In genomic region chr5:172162348-172162747, GRCh38 we compare ENCODE assay signal across 10 cellular contexts. TPM values are rescaled to one million over a fixed set of nuclear protein-coding genes. Genes with fewer than 3 reads are reported as not detected.
A peak's percentile ranks its signal among the peaks of the same experiment; 100 is the strongest.
DNase-seq lines count a peak whose midpoint lies in the region; ATAC-seq and TF ChIP-seq lines count a peak whose summit lies in the region.
"Had no signal": no experiment of that assay in that cellular context is flagged by ENCODE, and none has a peak within 500 bp of the region (broad histone marks: within the 10 kb centered on the region; RNA-seq: fewer than 3 reads in every experiment).

No MANE protein-coding gene starts in this region.

- intact Hi-C loops in activated CD4-positive, alpha-beta T cell treated with anti-CD3 and anti-CD28 coated beads, Interleukin-2, amount 10 ng/mL, durations not matched to agents 24 days and 14 days (cut with micrococcal nuclease), result no loop called here
- intact Hi-C loops in posterior vena cava (cut with DNase I), result no loop called here

- no peaks in the 10 kb centered on the region for H3K9me3 Mint-ChIP-seq in activated CD4-positive, alpha-beta T cell treated with anti-CD3 and anti-CD28 coated beads, Interleukin-2, amount 10 ng/mL, durations not matched to agents 24 days and 14 days
- H3K9me3 Mint-ChIP-seq in chondrocyte (ENCODE audit: low read depth), result no peaks in the 10 kb centered on the region
- no peaks in the 10 kb centered on the region for H3K9me3 Mint-ChIP-seq in nephron
- H3K9me3 Mint-ChIP-seq: T-helper 1 cell treated with Interleukin-12 subunit alpha and Interleukin-12 subunit beta and Interleukin-4 antibody, amounts not matched to agents 30 μg/mL and 1 μg/mL, for 36 hours had no signal

- in situ Hi-C loops in KBM-7 (cut with MboI; ENCODE audit: low pct_unique_long_range_greater_than_20kb, low sequenced_read_pairs), result no loop called here

- H3K27ac ChIP-seq in substantia nigra (ENCODE audit: low read depth, low read length, poor library complexity, severe bottlenecking), result no peak overlapping the region

- peaks cover 27% of the 10 kb centered on the region for H3K4me1 Mint-ChIP-seq in activated CD4-positive, alpha-beta T cell treated with anti-CD3 and anti-CD28 coated beads, Interleukin-2, amount 10 ng/mL, durations not matched to agents 24 days and 14 days
- peaks cover 19% of the 10 kb centered on the region for H3K4me1 Mint-ChIP-seq in chondrocyte (ENCODE audit: low read depth)
- peaks cover 37% of the 10 kb centered on the region for H3K4me1 Mint-ChIP-seq in nephron

- H3K27ac Mint-ChIP-seq in activated CD4-positive, alpha-beta T cell treated with anti-CD3 and anti-CD28 coated beads, Interleukin-2, amount 10 ng/mL, durations not matched to agents 24 days and 14 days, result peak overlapping the region; percentile 41
- H3K27ac Mint-ChIP-seq in chondrocyte (ENCODE audit: unreplicated experiment) (no peak overlapping the region), nephron (peak overlapping the region; percentile 0 to 10 (median 4))
- H3K27ac Mint-ChIP-seq: T-helper 1 cell treated with Interleukin-12 subunit alpha and Interleukin-12 subunit beta and Interleukin-4 antibody, amounts not matched to agents 30 μg/mL and 1 μg/mL, for 36 hours had no signal

- no peaks in the 10 kb centered on the region for H3K27me3 Mint-ChIP-seq in activated CD4-positive, alpha-beta T cell treated with anti-CD3 and anti-CD28 coated beads, Interleukin-2, amount 10 ng/mL, durations not matched to agents 24 days and 14 days
- no peaks in the 10 kb centered on the region for H3K27me3 Mint-ChIP-seq in chondrocyte (ENCODE audit: low read depth)
- no peaks in the 10 kb centered on the region for H3K27me3 Mint-ChIP-seq in nephron (ENCODE audit: low read depth)

- H3K36me3 Mint-ChIP-seq in activated CD4-positive, alpha-beta T cell treated with anti-CD3 and anti-CD28 coated beads, Interleukin-2, amount 10 ng/mL, durations not matched to agents 24 days and 14 days (ENCODE audit: low read depth), result peaks cover 23% of the 10 kb centered on the region
- H3K36me3 Mint-ChIP-seq in chondrocyte (ENCODE audit: low read depth) (peaks cover 2% of the 10 kb centered on the region), nephron (ENCODE audit: low read depth) (peaks cover 3% of the 10 kb centered on the region)

- ATAC-seq in HG03432 (IDR thresholded peaks at IDR 0.05; ENCODE audit: unreplicated experiment), result no peak

- no peak for DNase-seq in activated CD4-positive, alpha-beta T cell treated with anti-CD3 and anti-CD28 coated beads, Interleukin-2, amount 10 ng/mL, durations not matched to agents 24 days and 14 days
- DNase-seq in activated CD4-positive, alpha-beta T cell treated with anti-CD3 and anti-CD28 coated beads for 48 hours, result no peak
- peak; percentile 40 for DNase-seq in KBM-7
- DNase-seq in chondrocyte (ENCODE audit: low spot score), result no peak
- no peak for DNase-seq in posterior vena cava (ENCODE audit: low spot score)
- DNase-seq in substantia nigra (lab: John Stamatoyannopoulos, UW), result no peak
- DNase-seq: ACHN had no signal

- TF ChIP-seq CTCF in chondrocyte (IDR thresholded peaks at IDR 0.05), result peak; percentile 61
- TF ChIP-seq CTCF in nephron (IDR thresholded peaks at IDR 0.05; ENCODE audit: unreplicated experiment in 3 of 3), result peak in 2 of 3 experiments; percentile 16 to 26

- H3K4me3 Mint-ChIP-seq in activated CD4-positive, alpha-beta T cell treated with anti-CD3 and anti-CD28 coated beads, Interleukin-2, amount 10 ng/mL, durations not matched to agents 24 days and 14 days, result no peak overlapping the region
- H3K4me3 Mint-ChIP-seq in chondrocyte (ENCODE audit: unreplicated experiment) (no peak overlapping the region), nephron (no peak overlapping the region)
- H3K4me3 Mint-ChIP-seq: T-helper 1 cell treated with Interleukin-12 subunit alpha and Interleukin-12 subunit beta and Interleukin-4 antibody, amounts not matched to agents 30 μg/mL and 1 μg/mL, for 36 hours had no signal

RNA-seq across cellular contexts. Expression of gene STK10, which starts 25.7 kb away (rescaled TPM):
- total RNA-seq in activated CD4-positive, alpha-beta T cell treated with anti-CD3 and anti-CD28 coated beads, Interleukin-2, amount 10 ng/mL, durations not matched to agents 24 days and 14 days, result 87.9 and 91.1 TPM in 2 replicates
- total RNA-seq in chondrocyte (32.9 to 52.7 TPM (median 45.9 TPM) in 3 replicates), posterior vena cava (10 to 100 TPM; 25.2 to 33.6 TPM)

RNA-seq across cellular contexts. Expression of gene EFCAB9, which starts 31.6 kb away (rescaled TPM):
- total RNA-seq in activated CD4-positive, alpha-beta T cell treated with anti-CD3 and anti-CD28 coated beads, Interleukin-2, amount 10 ng/mL, durations not matched to agents 24 days and 14 days, result not detected in 2 replicates
- total RNA-seq in chondrocyte (not detected in 3 replicates), posterior vena cava (not detected)
